In the genomic region with DNA sequence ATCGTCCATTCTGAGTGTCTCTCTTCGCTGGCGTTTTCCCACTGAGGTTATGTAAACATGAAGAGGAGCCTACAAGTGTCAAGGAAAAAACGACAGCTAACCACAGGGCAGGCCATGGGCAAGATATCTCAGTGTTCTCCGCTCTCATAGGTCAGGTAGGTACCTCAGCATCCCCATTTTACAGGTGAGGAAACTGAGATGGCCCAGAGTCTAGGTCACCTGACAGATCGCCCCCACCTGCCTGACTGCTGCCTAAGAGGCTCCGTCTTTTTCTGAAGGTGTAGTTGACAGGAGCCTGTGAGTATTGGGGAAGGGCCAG, we compare ENCODE assay signal across 1 cellular context.
TF ChIP-seq lines count a peak whose summit lies in the region.

No MANE protein-coding gene starts in this region.

TF ChIP-seq in HepG2, 621 proteins besides CTCF, POLR2A, EP300 and RAD21:
- TF ChIP-seq, protein P1, sequence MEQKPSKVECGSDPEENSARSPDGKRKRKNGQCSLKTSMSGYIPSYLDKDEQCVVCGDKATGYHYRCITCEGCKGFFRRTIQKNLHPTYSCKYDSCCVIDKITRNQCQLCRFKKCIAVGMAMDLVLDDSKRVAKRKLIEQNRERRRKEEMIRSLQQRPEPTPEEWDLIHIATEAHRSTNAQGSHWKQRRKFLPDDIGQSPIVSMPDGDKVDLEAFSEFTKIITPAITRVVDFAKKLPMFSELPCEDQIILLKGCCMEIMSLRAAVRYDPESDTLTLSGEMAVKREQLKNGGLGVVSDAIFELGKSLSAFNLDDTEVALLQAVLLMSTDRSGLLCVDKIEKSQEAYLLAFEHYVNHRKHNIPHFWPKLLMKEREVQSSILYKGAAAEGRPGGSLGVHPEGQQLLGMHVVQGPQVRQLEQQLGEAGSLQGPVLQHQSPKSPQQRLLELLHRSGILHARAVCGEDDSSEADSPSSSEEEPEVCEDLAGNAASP (CRISPR knock-in tag; IDR thresholded peaks at IDR 0.05; ENCODE audit: borderline replicate concordance) = no peak
- TF ChIP-seq U2AF1 (optimal IDR thresholded peaks at IDR 0.05; ENCODE audit: low read depth, low read length) = no peak
- peak; percentile 16; the same call in 1 of the 2 replicates for TF ChIP-seq SNAI1 (CRISPR knock-in tag; IDR thresholded peaks at IDR 0.05; ENCODE audit: borderline replicate concordance)
- TF ChIP-seq CHD4 (IDR thresholded peaks at IDR 0.05; ENCODE audit: borderline replicate concordance, low read length) = peak; percentile 64; the same call in 1 of the 2 replicates
- peak; percentile 96 for TF ChIP-seq ZNF629 (CRISPR knock-in tag; conservative IDR thresholded peaks at IDR 0.05)
- TF ChIP-seq RBAK (CRISPR knock-in tag; IDR thresholded peaks at IDR 0.05) = no peak
- TF ChIP-seq ZNF460 (CRISPR knock-in tag; IDR thresholded peaks at IDR 0.05; ENCODE audit: borderline replicate concordance) = no peak
- TF ChIP-seq FOXA3 (CRISPR knock-in tag; IDR thresholded peaks at IDR 0.05) = peak; percentile 37; the same call in 1 of the 2 replicates
- peak; percentile 53; the same call in 1 of the 2 replicates for TF ChIP-seq ZMYM3 (CRISPR knock-in tag; IDR thresholded peaks at IDR 0.05)
- no peak for TF ChIP-seq HMG20A (CRISPR knock-in tag; IDR thresholded peaks at IDR 0.05; ENCODE audit: borderline replicate concordance)
- no peak for TF ChIP-seq NR2F1 (CRISPR knock-in tag; IDR thresholded peaks at IDR 0.05)
- TF ChIP-seq AGO1 (IDR thresholded peaks at IDR 0.05; ENCODE audit: low read depth, low read length, poor library complexity, severe bottlenecking) = no peak
- no peak for TF ChIP-seq KLF16 (CRISPR knock-in tag; IDR thresholded peaks at IDR 0.05)
- no peak for TF ChIP-seq FOXA1 (IDR thresholded peaks at IDR 0.05)
- peak; percentile 74 for TF ChIP-seq FOXA1 (CRISPR knock-in tag; IDR thresholded peaks at IDR 0.05)
- peak; percentile 61; the same call in 1 of the 2 replicates for TF ChIP-seq ZNF784 (CRISPR knock-in tag; IDR thresholded peaks at IDR 0.05; ENCODE audit: borderline replicate concordance)
- TF ChIP-seq ZNF44 (CRISPR knock-in tag; IDR thresholded peaks at IDR 0.05) = no peak
- TF ChIP-seq KDM1A (CRISPR knock-in tag; IDR thresholded peaks at IDR 0.05) = 0 out of 2 replicates have a peak, but pooled peaks have one; percentile 70
